9 cellular contexts compared by ENCODE assay signal in genomic region chr11:85694385-85694980, GRCh38. TPM values are rescaled to one million over a fixed set of nuclear protein-coding genes. Genes with fewer than 3 reads are reported as not detected.
DNase-seq lines count a peak whose midpoint lies in the region; ATAC-seq and TF ChIP-seq lines count a peak whose summit lies in the region.
"Had no signal": no experiment of that assay in that cellular context is flagged by ENCODE, and none has a peak within 500 bp of the region (broad histone marks: within the 10 kb centered on the region; RNA-seq: fewer than 3 reads in every experiment).

No MANE protein-coding gene starts in this region.

- CTCF ChIA-PET in activated CD4-positive, alpha-beta T cell treated with anti-CD3 and anti-CD28 coated beads for 36 hours (lab: Charles Lee) = interaction anchor here (0.6 to 6.0 kb wide), 6 partner anchors 8 to 171 kb away, joined by 3 to 22 read pairs (median 4); no protein-coding TSS in a partner anchor

- no peak for ATAC-seq in activated CD4-positive, alpha-beta T cell treated with anti-CD3 and anti-CD28 coated beads for 36 hours
- no peak for ATAC-seq in activated CD4-positive, CD25-positive, alpha-beta regulatory T cell treated with anti-CD3 and anti-CD28 coated beads, Interleukin-2, amount 50 U/mL, for 24 hours
- ATAC-seq: activated T-cell treated with anti-CD3 and anti-CD28 coated beads, Interleukin-2, amount 50 U/mL, for 72 hours had no signal

- intact Hi-C loops in activated CD4-positive, alpha-beta T cell treated with anti-CD3 and anti-CD28 coated beads for 36 hours (cut with DNase I, micrococcal nuclease) = loop anchor here (1.0 to 2.0 kb wide), 2 partner anchors 160 kb away; partner anchors contain the start of gene CCDC83 (in 1 of the 2)

- DNase-seq in activated CD4-positive, alpha-beta T cell treated with anti-CD3 and anti-CD28 coated beads for 36 hours = peak; percentile 16
- no peak for DNase-seq in activated CD4-positive, alpha-beta T cell treated with anti-CD3 and anti-CD28 coated beads, Interleukin-2, amount 50 U/mL, for 4 hours
- DNase-seq in HT-29 (ENCODE audit: low spot score) (peak; percentile 82), immature natural killer cell (peak; percentile 31 to 41 (median 34)), glutamatergic neuron (no peak)
- no peak for DNase-seq in stimulated activated CD4-positive, alpha-beta T cell treated with anti-CD3 and anti-CD28 coated beads, Interleukin-2, amount 100 ng/mL, for 48 hours

- H3K4me3 Mint-ChIP-seq in activated CD4-positive, alpha-beta T cell treated with anti-CD3 and anti-CD28 coated beads for 36 hours = no peak overlapping the region
- no peak overlapping the region for H3K4me3 Mint-ChIP-seq in immature natural killer cell
- no peak overlapping the region for H3K4me3 Mint-ChIP-seq in glutamatergic neuron (ENCODE audit: unreplicated experiment)
- H3K4me3 Mint-ChIP-seq: activated T-cell treated with anti-CD3 and anti-CD28 coated beads, Interleukin-2, amount 50 U/mL, for 72 hours had no signal

- no peaks in the 10 kb centered on the region for H3K27me3 Mint-ChIP-seq in activated CD4-positive, alpha-beta T cell treated with anti-CD3 and anti-CD28 coated beads for 36 hours
- H3K27me3 Mint-ChIP-seq in immature natural killer cell (ENCODE audit: low read depth in 3 of 3) (peaks cover 0 to 2% (median 0%) of the 10 kb centered on the region in 3 donors), glutamatergic neuron (ENCODE audit: unreplicated experiment) (no peaks in the 10 kb centered on the region)

- H3K4me1 Mint-ChIP-seq in activated CD4-positive, alpha-beta T cell treated with anti-CD3 and anti-CD28 coated beads for 36 hours = peaks cover 19% of the 10 kb centered on the region
- H3K4me1 Mint-ChIP-seq in immature natural killer cell (peaks cover 11 to 25% of the 10 kb centered on the region in 2 donors), glutamatergic neuron (ENCODE audit: low read depth, unreplicated experiment) (no peaks in the 10 kb centered on the region)

- no peaks in the 10 kb centered on the region for H3K36me3 Mint-ChIP-seq in activated CD4-positive, alpha-beta T cell treated with anti-CD3 and anti-CD28 coated beads for 36 hours (ENCODE audit: low read depth)
- H3K36me3 Mint-ChIP-seq in immature natural killer cell (peaks cover 17 to 53% (median 32%) of the 10 kb centered on the region in 3 donors), glutamatergic neuron (ENCODE audit: unreplicated experiment) (no peaks in the 10 kb centered on the region)

- H3K9me3 Mint-ChIP-seq in activated CD4-positive, alpha-beta T cell treated with anti-CD3 and anti-CD28 coated beads for 36 hours (ENCODE audit: low read depth) = no peaks in the 10 kb centered on the region
- H3K9me3 Mint-ChIP-seq in immature natural killer cell = no peaks in the 10 kb centered on the region
- H3K9me3 Mint-ChIP-seq in glutamatergic neuron (ENCODE audit: unreplicated experiment) = no peaks in the 10 kb centered on the region

- H3K27ac Mint-ChIP-seq in activated CD4-positive, alpha-beta T cell treated with anti-CD3 and anti-CD28 coated beads for 36 hours = no peak overlapping the region
- H3K27ac Mint-ChIP-seq in immature natural killer cell = peak overlapping the region in 3 of 6 donors; percentile 4 to 67 (median 44)
- no peak overlapping the region for H3K27ac Mint-ChIP-seq in glutamatergic neuron (ENCODE audit: unreplicated experiment)

- POLR2A ChIA-PET in activated CD4-positive, alpha-beta T cell treated with anti-CD3 and anti-CD28 coated beads for 36 hours (lab: Charles Lee) = no interaction called here

- no peak overlapping the region for H3K4me3 ChIP-seq in WI38 (ENCODE audit: low read depth, low read length)

- TF ChIP-seq CTCF in WI38 (IDR thresholded peaks at IDR 0.05; ENCODE audit: low read depth, low read length) (peak; percentile 8; the same call in 1 of the 2 replicates), glutamatergic neuron (IDR thresholded peaks at IDR 0.05; ENCODE audit: partially characterized antibody, unreplicated experiment) (no peak)

RNA-seq across cellular contexts. Expression of gene CCDC89, which starts 8.5 kb away (rescaled TPM):
- not detected for total RNA-seq in activated CD4-positive, alpha-beta T cell treated with anti-CD3 and anti-CD28 coated beads for 36 hours
- 0.13 TPM in 1 of 2 replicates, not detected in the other for total RNA-seq in HT-29 (2014; rRNA removed; shearing (Covaris generic))
- not detected for polyA plus RNA-seq in immature natural killer cell
- not detected for total RNA-seq in glutamatergic neuron (ENCODE audit: unreplicated experiment)

RNA-seq across cellular contexts. Expression of gene CREBZF, which starts 29.6 kb away (rescaled TPM):
- total RNA-seq in activated CD4-positive, alpha-beta T cell treated with anti-CD3 and anti-CD28 coated beads for 36 hours = 10 to 100 TPM; 30.4 to 35.9 TPM
- 108 and 124 TPM in 2 replicates for total RNA-seq in HT-29 (2014; rRNA removed; shearing (Covaris generic))
- polyA plus RNA-seq in immature natural killer cell = 10 to 100 TPM in 2 of 3 donors, 1 to 10 TPM in 1; 8.5 to 22.5 (median 11.4) TPM
- 44.0 TPM for total RNA-seq in glutamatergic neuron (ENCODE audit: unreplicated experiment)

RNA-seq across cellular contexts. Expression of gene TMEM126A, which starts 46.7 kb away (rescaled TPM):
- total RNA-seq in activated CD4-positive, alpha-beta T cell treated with anti-CD3 and anti-CD28 coated beads for 36 hours = 10 to 100 TPM; 21.7 to 37.4 TPM
- total RNA-seq in HT-29 (2014; rRNA removed; shearing (Covaris generic)) = 13.0 and 24.1 TPM in 2 replicates
- polyA plus RNA-seq in immature natural killer cell = 10 to 100 TPM; 60.9 to 85.2 (median 62.0) TPM
- 19.9 TPM for total RNA-seq in glutamatergic neuron (ENCODE audit: unreplicated experiment)

Comparison
In these comparisons a context has a peak if more than half of its experiments do, and no peak if none do; other contexts are left out.
1. DNase-seq: peak in activated CD4-positive, alpha-beta T cell treated with anti-CD3 and anti-CD28 coated beads for 36 hours (single experiment), HT-29 (single experiment) and immature natural killer cell (3 of 3); none in activated CD4-positive, alpha-beta T cell treated with anti-CD3 and anti-CD28 coated beads, Interleukin-2, amount 50 U/mL, for 4 hours (0 of 2), glutamatergic neuron (single experiment) and stimulated activated CD4-positive, alpha-beta T cell treated with anti-CD3 and anti-CD28 coated beads, Interleukin-2, amount 100 ng/mL, for 48 hours (0 of 2).